17 cellular contexts compared by ENCODE assay signal in the genomic region with DNA sequence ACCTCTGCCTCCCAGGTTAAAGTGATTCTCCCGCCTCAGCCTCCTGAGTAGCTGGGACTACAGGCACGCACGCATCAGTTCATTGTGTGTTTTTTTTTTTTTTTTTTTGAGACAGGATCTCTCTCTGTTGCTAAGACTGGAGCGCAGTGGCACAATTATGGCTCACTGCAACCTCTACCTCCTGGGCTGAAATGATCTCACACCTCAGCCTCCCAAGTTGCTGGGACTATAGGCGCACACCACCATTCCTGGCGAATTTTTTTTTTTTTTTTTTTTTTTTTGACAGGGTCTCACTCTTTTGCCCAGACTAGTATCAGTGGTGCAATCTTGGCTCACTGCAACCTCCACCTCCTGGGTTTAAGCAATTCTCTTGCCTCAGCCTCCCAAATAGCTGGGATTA. TPM values are rescaled to one million over a fixed set of nuclear protein-coding genes. Genes with fewer than 3 reads are reported as not detected.
A peak's percentile ranks its signal among the peaks of the same experiment; 100 is the strongest.
DNase-seq lines count a peak whose midpoint lies in the region; ATAC-seq and TF ChIP-seq lines count a peak whose summit lies in the region.
"Had no signal": no experiment of that assay in that cellular context is flagged by ENCODE, and none has a peak within 500 bp of the region (broad histone marks: within the 10 kb centered on the region; RNA-seq: fewer than 3 reads in every experiment).

No MANE protein-coding gene starts in this region.

- no peaks in the 10 kb centered on the region for H3K9me3 Mint-ChIP-seq in activated T-cell treated with anti-CD3 and anti-CD28 coated beads, Interleukin-2, amount 50 U/mL, for 24 hours
- H3K9me3 Mint-ChIP-seq in endodermal cell, result no peaks in the 10 kb centered on the region
- no peaks in the 10 kb centered on the region for H3K9me3 Mint-ChIP-seq in natural killer cell
- H3K9me3 Mint-ChIP-seq: CD4-positive, alpha-beta T cell had no signal

- no peak overlapping the region for H3K4me3 Mint-ChIP-seq in activated T-cell treated with anti-CD3 and anti-CD28 coated beads, Interleukin-2, amount 50 U/mL, for 24 hours
- H3K4me3 Mint-ChIP-seq in endodermal cell (no peak overlapping the region), natural killer cell (no peak overlapping the region)
- H3K4me3 Mint-ChIP-seq: CD4-positive, alpha-beta T cell had no signal

- H3K4me3 ChIP-seq in HEK293 (ENCODE audit: low read depth, low read length) (no peak overlapping the region), endodermal cell (ENCODE audit: low read length) (no peak overlapping the region), upper lobe of right lung (no peak overlapping the region)
- H3K4me3 ChIP-seq: A549, GM23248 had no signal

- peaks cover 30% of the 10 kb centered on the region for H3K4me1 Mint-ChIP-seq in activated T-cell treated with anti-CD3 and anti-CD28 coated beads, Interleukin-2, amount 50 U/mL, for 24 hours (ENCODE audit: low read depth)
- H3K4me1 Mint-ChIP-seq in endodermal cell, result no peaks in the 10 kb centered on the region
- peaks cover 0 to 16% of the 10 kb centered on the region in 2 donors for H3K4me1 Mint-ChIP-seq in natural killer cell

- H3K27ac ChIP-seq in HEK293 (ENCODE audit: extremely low read depth, low read depth, low read length), result no peak overlapping the region
- no peak overlapping the region for H3K27ac ChIP-seq in endodermal cell (ENCODE audit: low read depth, low read length)
- no peak overlapping the region for H3K27ac ChIP-seq in upper lobe of right lung
- H3K27ac ChIP-seq: 22Rv1, A549, C4-2B, GM23248 had no signal

- 83 to 97% methylated on average over 3 to 6 of the region's 6 CpGs for WGBS in endodermal cell (ENCODE audit: insufficient coverage in 1 of 2, insufficient read length in 1 of 2), 2 experiments

- no peak for DNase-seq in activated T-cell treated with anti-CD3 and anti-CD28 coated beads, Interleukin-2, amount 50 U/mL, for 24 hours
- no peak for DNase-seq in activated T-cell treated with anti-CD3 and anti-CD28 coated beads, Interleukin-2, amount 50 U/mL, for 48 hours
- DNase-seq in endodermal cell (no peak), upper lobe of right lung (peak; percentile 8), natural killer cell (no peak)
- DNase-seq: AML-193; CD4-positive, alpha-beta T cell; DMS153; DMS79; GDM1; GM23248; HCEC 1CT had no signal

- POLR2A ChIA-PET in HEK293 (lab: Yijun Ruan, JAX), result interaction anchor here (0.6 kb wide), 1 partner anchor 52 kb away, joined by 3 read pairs; no protein-coding TSS in a partner anchor

- H3K36me3 ChIP-seq in HEK293 (ENCODE audit: control insufficient read depth in 2 of 2, insufficient read depth in 1 of 2, low read length in 2 of 2) (peaks cover 69 to 74% of the 10 kb centered on the region in 2 experiments), endodermal cell (ENCODE audit: control insufficient read depth, insufficient read depth, low read length) (peaks cover 68% of the 10 kb centered on the region), upper lobe of right lung (peaks cover 57% of the 10 kb centered on the region)

- no peaks in the 10 kb centered on the region for H3K27me3 Mint-ChIP-seq in activated T-cell treated with anti-CD3 and anti-CD28 coated beads, Interleukin-2, amount 50 U/mL, for 24 hours
- no peaks in the 10 kb centered on the region for H3K27me3 Mint-ChIP-seq in endodermal cell (ENCODE audit: insufficient read depth)
- no peaks in the 10 kb centered on the region for H3K27me3 Mint-ChIP-seq in natural killer cell (ENCODE audit: low read depth in 2 of 2)
- H3K27me3 Mint-ChIP-seq: CD4-positive, alpha-beta T cell had no signal

- H3K4me1 ChIP-seq in HEK293 (ENCODE audit: control insufficient read depth, insufficient read depth, low read length) (no peaks in the 10 kb centered on the region), endodermal cell (ENCODE audit: control insufficient read depth, insufficient read depth, low read length) (no peaks in the 10 kb centered on the region), upper lobe of right lung (peaks cover 11% of the 10 kb centered on the region)
- H3K4me1 ChIP-seq: A549 had no signal

- no peak overlapping the region for H3K9ac ChIP-seq in endodermal cell (ENCODE audit: extremely low read depth, low read length, poor library complexity, severe bottlenecking)
- H3K9ac ChIP-seq: GM23248 had no signal

- H3K27ac Mint-ChIP-seq in activated T-cell treated with anti-CD3 and anti-CD28 coated beads, Interleukin-2, amount 50 U/mL, for 24 hours, result peak overlapping the region; percentile 47
- H3K27ac Mint-ChIP-seq in endodermal cell (peak overlapping the region; percentile 39), natural killer cell (no peak overlapping the region)
- H3K27ac Mint-ChIP-seq: CD4-positive, alpha-beta T cell had no signal

- CTCF ChIA-PET in HEK293 (lab: Yijun Ruan, JAX), result interaction anchor here (1.0 to 6.0 kb wide), 4 partner anchors 9 to 132 kb away, joined by 3 to 61 read pairs (median 5); no protein-coding TSS in a partner anchor

- H3K27me3 ChIP-seq in endodermal cell (ENCODE audit: control insufficient read depth, insufficient read depth, low read length, poor library complexity, severe bottlenecking), result no peaks in the 10 kb centered on the region
- H3K27me3 ChIP-seq in upper lobe of right lung, result no peaks in the 10 kb centered on the region

- peaks cover 77% of the 10 kb centered on the region for H3K36me3 Mint-ChIP-seq in activated T-cell treated with anti-CD3 and anti-CD28 coated beads, Interleukin-2, amount 50 U/mL, for 24 hours (ENCODE audit: low read depth)
- H3K36me3 Mint-ChIP-seq in endodermal cell (ENCODE audit: low read depth) (peaks cover 50% of the 10 kb centered on the region), natural killer cell (peaks cover 13% of the 10 kb centered on the region)

- intact Hi-C loops in upper lobe of right lung (cut with DNase I), result no loop called here
- intact Hi-C loops in natural killer cell (cut with micrococcal nuclease), result no loop called here

- ATAC-seq in upper lobe of right lung, result no peak
- no peak for ATAC-seq in natural killer cell
- ATAC-seq in HG03342 (IDR thresholded peaks at IDR 0.05; ENCODE audit: unreplicated experiment), result no peak
- ATAC-seq: A549 had no signal

- H3K9me3 ChIP-seq in HEK293 (ENCODE audit: control insufficient read depth, insufficient read depth, low read depth, low read length), result no peaks in the 10 kb centered on the region
- H3K9me3 ChIP-seq in endodermal cell (ENCODE audit: control insufficient read depth, low read length), result no peaks in the 10 kb centered on the region
- no peaks in the 10 kb centered on the region for H3K9me3 ChIP-seq in upper lobe of right lung
- H3K9me3 ChIP-seq: A549 had no signal

- no peak for TF ChIP-seq CTCF in HEK293 (tag by site-specific recombination; IDR thresholded peaks at IDR 0.05)
- TF ChIP-seq CTCF in endodermal cell (conservative IDR thresholded peaks at IDR 0.05), result no peak
- no peak for TF ChIP-seq CTCF in upper lobe of right lung (IDR thresholded peaks at IDR 0.05)
- TF ChIP-seq CTCF in natural killer cell (IDR thresholded peaks at IDR 0.05), result no peak

TF ChIP-seq in HEK293, 187 proteins besides CTCF, POLR2A, EP300 and RAD21:
- TF ChIP-seq ZNF555 (tag by site-specific recombination; conservative IDR thresholded peaks at IDR 0.05), result no peak
- TF ChIP-seq, protein P1, sequence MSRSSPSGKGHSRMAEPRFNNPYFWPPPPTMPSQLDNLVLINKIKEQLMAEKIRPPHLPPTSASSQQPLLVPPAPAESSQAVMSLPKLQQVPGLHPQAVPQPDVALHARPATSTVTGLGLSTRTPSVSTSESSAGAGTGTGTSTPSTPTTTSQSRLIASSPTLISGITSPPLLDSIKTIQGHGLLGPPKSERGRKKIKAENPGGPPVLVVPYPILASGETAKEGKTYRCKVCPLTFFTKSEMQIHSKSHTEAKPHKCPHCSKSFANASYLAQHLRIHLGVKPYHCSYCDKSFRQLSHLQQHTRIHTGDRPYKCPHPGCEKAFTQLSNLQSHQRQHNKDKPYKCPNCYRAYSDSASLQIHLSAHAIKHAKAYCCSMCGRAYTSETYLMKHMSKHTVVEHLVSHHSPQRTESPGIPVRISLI (tag by site-specific recombination; IDR thresholded peaks at IDR 0.05), result peak; percentile 84
- TF ChIP-seq GLIS1 (tag by site-specific recombination; IDR thresholded peaks at IDR 0.05), result peak; percentile 90

RNA-seq across cellular contexts. Expression of a gene that starts 17.8 kb away (rescaled TPM):
- total RNA-seq in endodermal cell (10 to 100 TPM; 15.6 to 20.8 TPM), upper lobe of right lung (10.2 TPM), natural killer cell (1 to 10 TPM; 4.7 to 9.0 (median 6.7) TPM)
- 19.9 TPM for polyA plus RNA-seq in endodermal cell (2013, experiment 1 of 2)
- polyA plus RNA-seq in endodermal cell (2013, experiment 2 of 2), result 15.5 TPM

RNA-seq across cellular contexts. Expression of a gene that starts 19.1 kb away (rescaled TPM):
- 100 to 1,000 TPM; 113 to 116 TPM for total RNA-seq in endodermal cell
- 121 TPM for polyA plus RNA-seq in endodermal cell (2013, experiment 1 of 2)
- polyA plus RNA-seq in endodermal cell (2013, experiment 2 of 2), result 108 TPM
- total RNA-seq in upper lobe of right lung, result 106 TPM
- total RNA-seq in natural killer cell, result 100 to 1,000 TPM; 178 to 213 (median 187) TPM

RNA-seq across cellular contexts. Expression of a gene that starts 37.7 kb away (rescaled TPM):
- 100 to 1,000 TPM in 1 of 2 donors, 10 to 100 TPM in 1; 95.4 to 108 TPM for total RNA-seq in endodermal cell
- 126 TPM for polyA plus RNA-seq in endodermal cell (2013, experiment 1 of 2)
- polyA plus RNA-seq in endodermal cell (2013, experiment 2 of 2), result 115 TPM
- total RNA-seq in upper lobe of right lung, result 84.4 TPM
- total RNA-seq in natural killer cell, result 100 to 1,000 TPM in 2 of 3 donors, 10 to 100 TPM in 1; 99.0 to 124 (median 110) TPM

RNA-seq across cellular contexts. Expression of a gene that starts 59.1 kb away (rescaled TPM):
- 1 to 10 TPM; 3.0 to 4.4 TPM for total RNA-seq in endodermal cell
- polyA plus RNA-seq in endodermal cell (2013, experiment 1 of 2), result 3.1 TPM
- polyA plus RNA-seq in endodermal cell (2013, experiment 2 of 2), result 2.3 TPM
- 24.9 TPM for total RNA-seq in upper lobe of right lung
- 10 to 100 TPM in 1 of 3 donors, 1 to 10 TPM in 2; 8.8 to 10.1 (median 9.9) TPM for total RNA-seq in natural killer cell

RNA-seq across cellular contexts. Expression of a gene that starts 59.6 kb away (rescaled TPM):
- total RNA-seq in endodermal cell, result 10 to 100 TPM; 22.5 to 25.3 TPM
- polyA plus RNA-seq in endodermal cell (2013, experiment 1 of 2), result 25.6 TPM
- 24.2 TPM for polyA plus RNA-seq in endodermal cell (2013, experiment 2 of 2)
- total RNA-seq in upper lobe of right lung, result 38.3 TPM
- total RNA-seq in natural killer cell, result 10 to 100 TPM; 43.2 to 47.4 (median 43.9) TPM

Comparison
In these comparisons a context has a peak if more than half of its experiments do, and no peak if none do; other contexts are left out.
1. H3K27ac Mint-ChIP-seq: peak in activated T-cell treated with anti-CD3 and anti-CD28 coated beads, Interleukin-2, amount 50 U/mL, for 24 hours (single experiment) and endodermal cell (single experiment); none in natural killer cell (0 of 2).